Comparison of ENCODE assay signal across 8 cellular contexts in genomic region chr15:63502137-63502801, GRCh38. TPM values are rescaled to one million over a fixed set of nuclear protein-coding genes. Genes with fewer than 3 reads are reported as not detected.
DNase-seq lines count a peak whose midpoint lies in the region; ATAC-seq, FAIRE-seq and TF ChIP-seq lines count a peak whose summit lies in the region.

No MANE protein-coding gene starts in this region.

- 83 to 87% methylated on average over 15 of the region's 15 CpGs for whole genome bisulfite sequencing in thyroid gland, 2 donors

- peak overlapping the region in 1 of 2 donors; percentile 98 for H3K9ac ChIP-seq in kidney (ENCODE audit: low read length in 2 of 2)

- H3K27ac ChIP-seq in kidney (ENCODE audit: low read depth in 2 of 2, low read length in 2 of 2) = peak overlapping the region; percentile 97 to 99
- H3K27ac ChIP-seq in thyroid gland = peak overlapping the region; percentile 86 to 93 (median 86)

- H3K9me3 Mint-ChIP-seq in activated naive CD8-positive, alpha-beta T cell treated with anti-CD3 and anti-CD28 coated beads, Interleukin-2, amount 10 ng/mL, durations not matched to agents 7 days and 5 days = no peaks in the 10 kb centered on the region

- H3K4me1 ChIP-seq in kidney (ENCODE audit: control insufficient read depth in 1 of 2, insufficient read depth in 1 of 2, low read depth in 1 of 2, low read length in 2 of 2) (peaks cover 29 to 35% of the 10 kb centered on the region in 2 donors), thyroid gland (peaks cover 13 to 34% of the 10 kb centered on the region in 2 donors)

- intact Hi-C loops in kidney (cut with DNase I) (no loop called here), thyroid gland (cut with DNase I) (loop anchor here (5.0 to 10.0 kb wide), 2 partner anchors 53 to 95 kb away; partner anchors contain the start of gene FBXL22)

- POLR2A ChIA-PET in activated naive CD8-positive, alpha-beta T cell treated with anti-CD3 and anti-CD28 coated beads, Interleukin-2, amount 10 ng/mL, durations not matched to agents 7 days and 5 days (lab: Charles Lee) = interaction anchor here (0.9 to 4.6 kb wide), 5 partner anchors 12 to 98 kb away, joined by 3 to 46 read pairs (median 23); no protein-coding TSS in a partner anchor

- H3K36me3 Mint-ChIP-seq in activated naive CD8-positive, alpha-beta T cell treated with anti-CD3 and anti-CD28 coated beads, Interleukin-2, amount 10 ng/mL, durations not matched to agents 7 days and 5 days = peaks cover 2% of the 10 kb centered on the region

- H3K4me3 ChIP-seq in kidney (ENCODE audit: low read length in 2 of 2) (peak overlapping the region in 1 of 2 donors; percentile 90), thyroid gland (replicated peaks in 1 of 3) (no peak overlapping the region)

- no peak for TF ChIP-seq POLR2A in thyroid gland (IDR thresholded peaks at IDR 0.05)

- no peaks in the 10 kb centered on the region for H3K36me3 ChIP-seq in kidney (ENCODE audit: control insufficient read depth in 1 of 2, insufficient read depth in 2 of 2, low read length in 2 of 2)
- H3K36me3 ChIP-seq in thyroid gland = no peaks in the 10 kb centered on the region

- no peaks in the 10 kb centered on the region for H3K27me3 Mint-ChIP-seq in activated naive CD8-positive, alpha-beta T cell treated with anti-CD3 and anti-CD28 coated beads, Interleukin-2, amount 10 ng/mL, durations not matched to agents 7 days and 5 days

- peaks cover 46% of the 10 kb centered on the region for H3K4me1 Mint-ChIP-seq in activated naive CD8-positive, alpha-beta T cell treated with anti-CD3 and anti-CD28 coated beads, Interleukin-2, amount 10 ng/mL, durations not matched to agents 7 days and 5 days

- peak; percentile 51 for DNase-seq in activated CD8-positive, alpha-beta memory T cell treated with anti-CD3 and anti-CD28 coated beads, Interleukin-2, amount 50 U/mL, for 48 hours
- no peak for DNase-seq in activated CD8-positive, alpha-beta memory T cell treated with anti-CD3 and anti-CD28 coated beads for 24 hours
- DNase-seq in activated naive CD8-positive, alpha-beta T cell treated with anti-CD3 and anti-CD28 coated beads, Interleukin-2, amount 10 ng/mL, durations not matched to agents 7 days and 5 days = no peak
- DNase-seq in kidney (no peak), thyroid gland (no peak), urothelium cell line (ENCODE audit: low spot score) (no peak), NCI-H2227 treated with DMSO at 0.1 percent for 48 hours (lab: John Stamatoyannopoulos, UW) (no peak)

- no peaks in the 10 kb centered on the region for H3K27me3 ChIP-seq in thyroid gland

- FAIRE-seq in kidney (lab: Jason Lieb, UNC) (no peak), urothelium cell line (lab: Jason Lieb, UNC) (no peak)

- H3K9me3 ChIP-seq in kidney (ENCODE audit: control insufficient read depth in 1 of 2, low read length in 2 of 2) (no peaks in the 10 kb centered on the region), thyroid gland (no peaks in the 10 kb centered on the region)

- peak overlapping the region; percentile 92 for H3K27ac Mint-ChIP-seq in activated naive CD8-positive, alpha-beta T cell treated with anti-CD3 and anti-CD28 coated beads, Interleukin-2, amount 10 ng/mL, durations not matched to agents 7 days and 5 days

- TF ChIP-seq CTCF in kidney (IDR thresholded peaks at IDR 0.05; ENCODE audit: borderline replicate concordance, extremely low read depth, insufficient read depth) = no peak
- TF ChIP-seq CTCF in thyroid gland (IDR thresholded peaks at IDR 0.05) = no peak

- no peak for ATAC-seq in activated naive CD8-positive, alpha-beta T cell treated with anti-CD3 and anti-CD28 coated beads, Interleukin-2, amount 10 ng/mL, durations not matched to agents 7 days and 5 days (ENCODE audit: low read depth)
- no peak for ATAC-seq in GM18519 (IDR thresholded peaks at IDR 0.05; ENCODE audit: low FRiP score, unreplicated experiment)

- H3K4me3 Mint-ChIP-seq in activated naive CD8-positive, alpha-beta T cell treated with anti-CD3 and anti-CD28 coated beads, Interleukin-2, amount 10 ng/mL, durations not matched to agents 7 days and 5 days = peak overlapping the region; percentile 67

RNA-seq across cellular contexts. Expression of gene USP3, which starts 2.1 kb away (rescaled TPM):
- total RNA-seq in activated naive CD8-positive, alpha-beta T cell treated with anti-CD3 and anti-CD28 coated beads, Interleukin-2, amount 10 ng/mL, durations not matched to agents 7 days and 5 days = 10 to 100 TPM; 75.6 to 83.1 TPM
- total RNA-seq in kidney (72.5 TPM), thyroid gland (10 to 100 TPM; 42.9 to 82.2 (median 53.7) TPM)
- 25.2 TPM for polyA plus RNA-seq in kidney (ENCODE audit: insufficient read depth, low read depth, low replicate concordance)
